In the genomic region with DNA sequence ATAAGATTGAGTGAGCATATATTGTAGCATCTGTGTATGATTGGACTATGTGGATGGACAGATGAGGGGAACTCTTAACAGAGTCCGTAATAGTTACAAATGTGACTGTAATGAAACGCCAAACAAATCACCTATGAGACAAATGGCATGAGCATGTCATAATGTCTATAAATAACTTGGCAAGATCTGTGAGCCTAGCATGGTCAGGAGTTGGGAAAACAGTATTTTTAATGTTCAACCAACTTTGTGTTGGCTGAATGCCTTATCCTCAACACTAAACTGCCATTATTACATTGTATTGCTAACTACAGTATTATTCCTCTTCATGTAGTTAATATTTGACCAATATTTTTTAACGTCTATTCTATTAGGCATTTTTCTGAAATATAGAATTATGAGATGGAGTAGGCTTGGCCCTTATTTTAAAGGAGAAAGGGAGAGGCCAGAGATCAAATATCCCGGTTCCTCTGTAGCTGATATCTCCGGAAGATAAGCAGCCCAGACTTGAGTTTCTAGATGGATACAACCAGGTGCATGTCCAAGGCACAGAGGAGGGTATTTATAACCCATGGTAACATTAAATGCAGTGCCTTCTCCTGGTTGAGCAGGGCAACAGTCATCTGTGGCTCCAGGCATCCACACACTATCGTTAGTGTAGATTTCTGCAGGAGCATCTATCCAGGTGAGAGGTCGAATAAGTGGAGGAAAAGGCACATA, we compare ENCODE assay signal across 24 cellular contexts. TPM values are rescaled to one million over a fixed set of nuclear protein-coding genes. Genes with fewer than 3 reads are reported as not detected.
A peak's percentile ranks its signal among the peaks of the same experiment; 100 is the strongest.
DNase-seq lines count a peak whose midpoint lies in the region; ATAC-seq and TF ChIP-seq lines count a peak whose summit lies in the region.
"Had no signal": no experiment of that assay in that cellular context is flagged by ENCODE, and none has a peak within 500 bp of the region (broad histone marks: within the 10 kb centered on the region; RNA-seq: fewer than 3 reads in every experiment).

No MANE protein-coding gene starts in this region.

- no peaks in the 10 kb centered on the region for H3K4me1 ChIP-seq in mucosa of descending colon (ENCODE audit: low read depth)
- H3K4me1 ChIP-seq: A549 had no signal

- no peaks in the 10 kb centered on the region for H3K9me3 ChIP-seq in mucosa of descending colon
- H3K9me3 ChIP-seq: A549 had no signal

- peak; percentile 41 for ATAC-seq in mucosa of descending colon
- no peak for ATAC-seq in HG02623 (IDR thresholded peaks at IDR 0.05; ENCODE audit: unreplicated experiment)
- ATAC-seq in GM21825 (IDR thresholded peaks at IDR 0.05; ENCODE audit: unreplicated experiment), result no peak
- ATAC-seq: A549 had no signal

- no peaks in the 10 kb centered on the region for H3K36me3 ChIP-seq in mucosa of descending colon (ENCODE audit: low read depth)

- TF ChIP-seq CTCF in mucosa of descending colon (IDR thresholded peaks at IDR 0.05), result no peak

- DNase-seq in SHP77 treated with DMSO at 0.1 percent for 48 hours (lab: John Stamatoyannopoulos, UW) (peak; percentile 81), glomerular visceral epithelial cell (ENCODE audit: extremely low spot score) (peak; percentile 42), mucosa of descending colon (no peak)
- DNase-seq in stimulated activated naive CD4-positive, alpha-beta T cell treated with Interleukin-2 at 50 U/mL for 16 hours (lab: John Stamatoyannopoulos, UW), result no peak
- DNase-seq in activated CD8-positive, alpha-beta memory T cell treated with anti-CD3 and anti-CD28 coated beads for 24 hours, result no peak
- DNase-seq: C1 segment of cervical spinal cord; CD4-positive, alpha-beta memory T cell; COR-L47; DMS53; GM23248; H7; NCI-H1092; NCI-H1417 treated with DMSO at 0.1 percent for 48 hours; NCI-H187; NCI-H2107; NCI-H446; NCI-H524 treated with DMSO at 0.1 percent for 48 hours; NCI-H774 had no signal

- intact Hi-C loops in mucosa of descending colon (cut with DNase I, micrococcal nuclease), result no loop called here

- H3K4me3 ChIP-seq in mucosa of descending colon, result no peak overlapping the region
- H3K4me3 ChIP-seq: A549, GM23248 had no signal

RNA-seq across cellular contexts. Expression of a gene that starts 32.7 kb away (rescaled TPM):
- 1 to 10 TPM in 1 of 3 donors, under 1 TPM in 1, not detected in 1; 0.52 to 8.1 TPM for total RNA-seq in mucosa of descending colon
- total RNA-seq: CD4-positive, alpha-beta memory T cell; Daoy; G401; GM23248; H7 had no signal

RNA-seq across cellular contexts. Expression of a gene that starts 38.8 kb away (rescaled TPM):
- total RNA-seq in mucosa of descending colon, result not detected
- total RNA-seq: CD4-positive, alpha-beta memory T cell; Daoy; G401; GM23248; H7; SK-MEL-5 had no signal

RNA-seq across cellular contexts. Expression of a gene that starts 49.3 kb away (rescaled TPM):
- under 1 TPM in 1 of 3 donors, not detected in 2; 0.14 TPM for total RNA-seq in mucosa of descending colon
- total RNA-seq: CD4-positive, alpha-beta memory T cell; Daoy; G401; GM23248; SK-MEL-5 had no signal

Comparison
In these comparisons a context has a peak if more than half of its experiments do, and no peak if none do; other contexts are left out.
1. DNase-seq: peak in SHP77 treated with DMSO at 0.1 percent for 48 hours (single experiment) and glomerular visceral epithelial cell (single experiment); none in mucosa of descending colon (0 of 3), stimulated activated naive CD4-positive, alpha-beta T cell treated with Interleukin-2 at 50 U/mL for 16 hours (single experiment) and activated CD8-positive, alpha-beta memory T cell treated with anti-CD3 and anti-CD28 coated beads for 24 hours (single experiment).